ENCODE assay signal across 17 cellular contexts in the genomic region with DNA sequence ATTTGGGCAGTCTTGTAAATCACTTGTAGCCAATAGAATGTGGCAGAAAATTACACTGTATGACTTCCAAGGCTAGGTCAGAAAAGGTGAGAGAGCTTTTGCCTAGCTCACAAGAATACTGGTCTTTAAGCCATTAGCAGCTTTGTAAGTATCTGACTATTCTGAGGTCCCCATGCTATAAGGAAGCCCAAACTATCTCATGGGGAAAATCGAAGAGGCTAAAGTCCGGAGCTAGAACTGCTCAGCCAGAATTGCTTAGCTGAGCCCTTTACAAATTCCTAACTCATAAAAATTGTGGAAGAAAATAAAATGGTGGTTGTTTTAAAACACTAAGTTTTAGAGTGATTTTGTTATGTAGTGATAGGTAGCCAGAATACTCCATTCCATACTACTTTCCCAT. TPM values are rescaled to one million over a fixed set of nuclear protein-coding genes. Genes with fewer than 3 reads are reported as not detected.
DNase-seq lines count a peak whose midpoint lies in the region; ATAC-seq and TF ChIP-seq lines count a peak whose summit lies in the region.
"Had no signal": no experiment of that assay in that cellular context is flagged by ENCODE, and none has a peak within 500 bp of the region (broad histone marks: within the 10 kb centered on the region; RNA-seq: fewer than 3 reads in every experiment).

No MANE protein-coding gene starts in this region.

- ATAC-seq in left colon = peak; percentile 70
- ATAC-seq in HG03432 (IDR thresholded peaks at IDR 0.05; ENCODE audit: unreplicated experiment) = no peak
- no peak for ATAC-seq in GM19023 (IDR thresholded peaks at IDR 0.05; ENCODE audit: unreplicated experiment)
- ATAC-seq in HG03469 (IDR thresholded peaks at IDR 0.05; ENCODE audit: unreplicated experiment) = no peak
- ATAC-seq: HCT116, HepG2 had no signal

- no peak for TF ChIP-seq CTCF in neutrophil (IDR thresholded peaks at IDR 0.05)

- H3K27me3 Mint-ChIP-seq in dendritic cell treated with granulocyte-macrophage colony-stimulating factor and Interleukin-4, amounts not matched to agents 40 ng/mL and 50 ng/mL, for 4 days = no peaks in the 10 kb centered on the region
- H3K27me3 Mint-ChIP-seq: CD4-positive, alpha-beta T cell; IgD-negative memory B cell had no signal

- no peak overlapping the region for H3K4me3 Mint-ChIP-seq in dendritic cell treated with granulocyte-macrophage colony-stimulating factor and Interleukin-4, amounts not matched to agents 40 ng/mL and 50 ng/mL, for 4 days
- H3K4me3 Mint-ChIP-seq: CD4-positive, alpha-beta T cell; HFFc6; IgD-negative memory B cell had no signal

- no peak overlapping the region for H3K4me3 ChIP-seq in neutrophil (ENCODE audit: low read depth in 1 of 2, low read length in 1 of 2)

- peaks cover 57% of the 10 kb centered on the region for H3K4me1 Mint-ChIP-seq in dendritic cell treated with granulocyte-macrophage colony-stimulating factor and Interleukin-4, amounts not matched to agents 40 ng/mL and 50 ng/mL, for 4 days (ENCODE audit: low read depth)

- peaks cover 11% of the 10 kb centered on the region for H3K9me3 Mint-ChIP-seq in dendritic cell treated with granulocyte-macrophage colony-stimulating factor and Interleukin-4, amounts not matched to agents 40 ng/mL and 50 ng/mL, for 4 days
- H3K9me3 Mint-ChIP-seq: CD4-positive, alpha-beta T cell; HFFc6; IgD-negative memory B cell had no signal

- no peaks in the 10 kb centered on the region for H3K36me3 ChIP-seq in neutrophil

- no peaks in the 10 kb centered on the region for H3K27me3 ChIP-seq in neutrophil

- intact Hi-C loops in dendritic cell treated with granulocyte-macrophage colony-stimulating factor and Interleukin-4, amounts not matched to agents 40 ng/mL and 50 ng/mL, for 4 days (cut with micrococcal nuclease) = no loop called here
- intact Hi-C loops in left colon (cut with DNase I, micrococcal nuclease) = no loop called here

- DNase-seq in left colon = no peak
- no peak for DNase-seq in NCI-H1436 treated with DMSO at 0.1 percent for 48 hours (lab: John Stamatoyannopoulos, UW)
- DNase-seq: AML-193; Caco-2; CD4-positive, alpha-beta T cell; GOT3; H7; HFFc6 had no signal

- H3K27ac ChIP-seq in neutrophil = peak overlapping the region; percentile 88
- H3K27ac ChIP-seq: C4-2B had no signal

- H3K9me3 ChIP-seq in neutrophil = no peaks in the 10 kb centered on the region
- H3K9me3 ChIP-seq: Caco-2 had no signal

- H3K4me1 ChIP-seq in neutrophil (ENCODE audit: control insufficient read depth in 1 of 2, insufficient read depth in 1 of 2, low read depth in 1 of 2, low read length in 1 of 2) = peaks cover 60 to 77% of the 10 kb centered on the region in 2 experiments

- H3K27ac Mint-ChIP-seq in dendritic cell treated with granulocyte-macrophage colony-stimulating factor and Interleukin-4, amounts not matched to agents 40 ng/mL and 50 ng/mL, for 4 days = peak overlapping the region; percentile 79
- H3K27ac Mint-ChIP-seq: CD4-positive, alpha-beta T cell; HFFc6; IgD-negative memory B cell had no signal

- peaks cover 14% of the 10 kb centered on the region for H3K36me3 Mint-ChIP-seq in dendritic cell treated with granulocyte-macrophage colony-stimulating factor and Interleukin-4, amounts not matched to agents 40 ng/mL and 50 ng/mL, for 4 days (ENCODE audit: low read depth)
- H3K36me3 Mint-ChIP-seq: IgD-negative memory B cell had no signal

RNA-seq across cellular contexts. Expression of gene FAR1, which starts 13.0 kb away (rescaled TPM):
- 100 to 1,000 TPM in 1 of 2 donors, 10 to 100 TPM in 1; 99.5 to 103 TPM for total RNA-seq in left colon
